In genomic region chr9:6414291-6414690, GRCh38 we compare ENCODE assay signal across 8 cellular contexts. TPM values are rescaled to one million over a fixed set of nuclear protein-coding genes. Genes with fewer than 3 reads are reported as not detected.
A peak's percentile ranks its signal among the peaks of the same experiment; 100 is the strongest.
DNase-seq lines count a peak whose midpoint lies in the region; ATAC-seq and TF ChIP-seq lines count a peak whose summit lies in the region.

No MANE protein-coding gene starts in this region.

- no peak for TF ChIP-seq CTCF in OCI-LY1 (IDR thresholded peaks at IDR 0.05; ENCODE audit: low read length)
- no peak for TF ChIP-seq CTCF in coronary artery (IDR thresholded peaks at IDR 0.05)
- no peak for TF ChIP-seq CTCF in mucosa of descending colon (IDR thresholded peaks at IDR 0.05)

- peak overlapping the region; percentile 70 for H3K27ac ChIP-seq in OCI-LY1 (ENCODE audit: low read depth, low read length, poor library complexity, severe bottlenecking)
- peak overlapping the region; percentile 68 to 80 for H3K27ac ChIP-seq in coronary artery

- no peaks in the 10 kb centered on the region for H3F3A ChIP-seq in OCI-LY1 (ENCODE audit: insufficient read depth, low read length)

- H2AFZ ChIP-seq in OCI-LY1 (ENCODE audit: low read length): no peak overlapping the region

- H3K36me3 ChIP-seq in OCI-LY1 (ENCODE audit: insufficient read depth, low read length) (peaks cover 20% of the 10 kb centered on the region), mucosa of descending colon (ENCODE audit: low read depth) (no peaks in the 10 kb centered on the region)

- H3K4me3 ChIP-seq in OCI-LY1 (ENCODE audit: low read depth, low read length, poor library complexity, severe bottlenecking) (peak overlapping the region; percentile 94), coronary artery (peak overlapping the region; percentile 93), mucosa of descending colon (peak overlapping the region; percentile 94)

- ATAC-seq in mucosa of descending colon: peak; percentile 12
- no peak for ATAC-seq in GM19023 (IDR thresholded peaks at IDR 0.05; ENCODE audit: unreplicated experiment)

- no peaks in the 10 kb centered on the region for H4K20me1 ChIP-seq in OCI-LY1 (ENCODE audit: insufficient read depth, low read length)

- H3K4me1 ChIP-seq in OCI-LY1 (ENCODE audit: insufficient read depth, low read length, severe bottlenecking) (peaks cover 75% of the 10 kb centered on the region), mucosa of descending colon (ENCODE audit: low read depth) (peaks cover 10% of the 10 kb centered on the region)

- peak overlapping the region; percentile 92 for H3K9ac ChIP-seq in OCI-LY1 (ENCODE audit: low read length)

- DNase-seq in NCI-H510A treated with DMSO at 0.1 percent for 48 hours (lab: John Stamatoyannopoulos, UW) (peak; percentile 36), NCI-H510A (lab: John Stamatoyannopoulos, UW) (no peak), coronary artery (ENCODE audit: low spot score) (no peak), mucosa of descending colon (no peak), NCI-H526 treated with DMSO at 0.1 percent for 48 hours (lab: John Stamatoyannopoulos, UW) (no peak), hippocampal formation (lab: John Stamatoyannopoulos, UW) (no peak)

- intact Hi-C loops in mucosa of descending colon (cut with DNase I, micrococcal nuclease): no loop called here

- H3K79me2 ChIP-seq in OCI-LY1 (ENCODE audit: insufficient read depth, low read length): peaks cover 60% of the 10 kb centered on the region

- peak overlapping the region; percentile 97 for H3K4me2 ChIP-seq in OCI-LY1 (ENCODE audit: low read length)

- H3K9me2 ChIP-seq in OCI-LY1 (ENCODE audit: low read depth, low read length): no peaks in the 10 kb centered on the region

- H3K27me3 ChIP-seq in OCI-LY1 (ENCODE audit: insufficient read depth, low read length): no peaks in the 10 kb centered on the region

- H3K9me3 ChIP-seq in OCI-LY1 (ENCODE audit: low read length) (no peaks in the 10 kb centered on the region), mucosa of descending colon (no peaks in the 10 kb centered on the region)

RNA-seq across cellular contexts. Expression of gene UHRF2, which starts 1.3 kb away (rescaled TPM):
- 10 to 100 TPM; 28.1 to 42.0 (median 37.9) TPM for total RNA-seq in mucosa of descending colon
